ENCODE assay signal across 8 cellular contexts in the genomic region with DNA sequence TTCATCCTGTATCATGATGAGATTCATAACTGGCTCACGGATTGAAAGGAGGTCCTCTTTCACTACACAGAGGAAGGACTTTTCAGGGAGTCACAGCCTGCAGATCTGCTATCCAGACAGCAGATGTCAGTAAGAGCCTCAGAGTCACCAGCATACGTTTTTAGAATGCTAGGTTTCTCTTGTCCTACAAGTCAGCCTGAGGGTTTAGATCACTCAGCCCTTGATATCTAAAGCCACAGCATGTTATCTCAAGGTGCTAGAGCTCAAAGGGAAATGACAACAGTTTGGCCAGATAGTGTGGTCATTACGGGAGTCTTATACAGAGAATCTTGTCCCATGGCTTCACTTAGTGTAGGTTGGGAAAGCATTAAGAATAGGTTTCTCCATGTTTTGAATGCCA. TPM values are rescaled to one million over a fixed set of nuclear protein-coding genes. Genes with fewer than 3 reads are reported as not detected.
DNase-seq lines count a peak whose midpoint lies in the region; ATAC-seq and TF ChIP-seq lines count a peak whose summit lies in the region.

No MANE protein-coding gene starts in this region.

- no peaks in the 10 kb centered on the region for H3K4me1 Mint-ChIP-seq in activated naive CD8-positive, alpha-beta T cell treated with anti-CD3 and anti-CD28 coated beads, Interleukin-2, amount 50 U/mL, for 24 hours
- H3K4me1 Mint-ChIP-seq in activated naive CD8-positive, alpha-beta T cell treated with anti-CD3 and anti-CD28 coated beads for 36 hours = peaks cover 8% of the 10 kb centered on the region
- H3K4me1 Mint-ChIP-seq in WTC11 = peaks cover 3% of the 10 kb centered on the region; the same call in 1 of the 2 replicates

- no peak overlapping the region for H3K27ac Mint-ChIP-seq in activated naive CD8-positive, alpha-beta T cell treated with anti-CD3 and anti-CD28 coated beads, Interleukin-2, amount 50 U/mL, for 24 hours
- no peak overlapping the region for H3K27ac Mint-ChIP-seq in activated naive CD8-positive, alpha-beta T cell treated with anti-CD3 and anti-CD28 coated beads for 36 hours
- H3K27ac Mint-ChIP-seq in WTC11 = no peak overlapping the region

- H3K36me3 Mint-ChIP-seq in activated naive CD8-positive, alpha-beta T cell treated with anti-CD3 and anti-CD28 coated beads, Interleukin-2, amount 50 U/mL, for 24 hours (ENCODE audit: low read depth) = no peaks in the 10 kb centered on the region
- no peaks in the 10 kb centered on the region for H3K36me3 Mint-ChIP-seq in activated naive CD8-positive, alpha-beta T cell treated with anti-CD3 and anti-CD28 coated beads for 36 hours
- H3K36me3 Mint-ChIP-seq in WTC11 = no peaks in the 10 kb centered on the region

- no peaks in the 10 kb centered on the region for H3K9me3 Mint-ChIP-seq in activated naive CD8-positive, alpha-beta T cell treated with anti-CD3 and anti-CD28 coated beads, Interleukin-2, amount 50 U/mL, for 24 hours
- no peaks in the 10 kb centered on the region for H3K9me3 Mint-ChIP-seq in activated naive CD8-positive, alpha-beta T cell treated with anti-CD3 and anti-CD28 coated beads for 36 hours
- H3K9me3 Mint-ChIP-seq in WTC11 = no peaks in the 10 kb centered on the region

- POLR2A ChIA-PET in WTC11 (lab: Charles Lee) = no interaction called here

- peaks cover 14% of the 10 kb centered on the region for H3K27me3 Mint-ChIP-seq in activated naive CD8-positive, alpha-beta T cell treated with anti-CD3 and anti-CD28 coated beads, Interleukin-2, amount 50 U/mL, for 24 hours
- peaks cover 31% of the 10 kb centered on the region for H3K27me3 Mint-ChIP-seq in activated naive CD8-positive, alpha-beta T cell treated with anti-CD3 and anti-CD28 coated beads for 36 hours
- H3K27me3 Mint-ChIP-seq in WTC11 (ENCODE audit: low read depth) = peaks cover 24% of the 10 kb centered on the region

- H3K4me3 Mint-ChIP-seq in activated naive CD8-positive, alpha-beta T cell treated with anti-CD3 and anti-CD28 coated beads, Interleukin-2, amount 50 U/mL, for 24 hours = no peak overlapping the region
- H3K4me3 Mint-ChIP-seq in activated naive CD8-positive, alpha-beta T cell treated with anti-CD3 and anti-CD28 coated beads for 36 hours = no peak overlapping the region
- H3K4me3 Mint-ChIP-seq in WTC11 = no peak overlapping the region

- no peak for DNase-seq in activated naive CD8-positive, alpha-beta T cell treated with anti-CD3 and anti-CD28 coated beads, Interleukin-2, amount 50 U/mL, for 24 hours
- no peak for DNase-seq in activated naive CD8-positive, alpha-beta T cell treated with anti-CD3 and anti-CD28 coated beads for 36 hours
- DNase-seq in WTC11 (ENCODE audit: low spot score) (no peak), left lobe of liver (ENCODE audit: low spot score) (no peak), GOT3 (lab: John Stamatoyannopoulos, UW) (no peak)
- no peak for DNase-seq in stimulated activated CD4-positive, alpha-beta T cell treated with anti-CD3 and anti-CD28 coated beads, Interleukin-4, amount 100 ng/mL, for 1 hour

- ATAC-seq in activated naive CD8-positive, alpha-beta T cell treated with anti-CD3 and anti-CD28 coated beads, Interleukin-2, amount 50 U/mL, for 24 hours = peak; percentile 46
- ATAC-seq in WTC11 = peak; percentile 89
- peak; percentile 89 for ATAC-seq in left lobe of liver
- ATAC-seq in GM19397 (IDR thresholded peaks at IDR 0.05; ENCODE audit: unreplicated experiment) = no peak

- CTCF ChIA-PET in WTC11 (lab: Charles Lee) = interaction anchor here (1.2 to 1.5 kb wide), 2 partner anchors 18 to 50 kb away, joined by 3 to 5 read pairs; no protein-coding TSS in a partner anchor

- TF ChIP-seq CTCF in LNCAP (IDR thresholded peaks at IDR 0.05) (peak; percentile 51), WTC11 (IDR thresholded peaks at IDR 0.05) (no peak)

TF ChIP-seq in WTC11, 78 proteins besides CTCF, POLR2A, EP300 and RAD21 (continues in another document):
- TF ChIP-seq JAZF1 (CRISPR knock-in tag; IDR thresholded peaks at IDR 0.05) = no peak
- no peak for TF ChIP-seq GTF2I (CRISPR knock-in tag; conservative IDR thresholded peaks at IDR 0.05)
- TF ChIP-seq, protein P1, sequence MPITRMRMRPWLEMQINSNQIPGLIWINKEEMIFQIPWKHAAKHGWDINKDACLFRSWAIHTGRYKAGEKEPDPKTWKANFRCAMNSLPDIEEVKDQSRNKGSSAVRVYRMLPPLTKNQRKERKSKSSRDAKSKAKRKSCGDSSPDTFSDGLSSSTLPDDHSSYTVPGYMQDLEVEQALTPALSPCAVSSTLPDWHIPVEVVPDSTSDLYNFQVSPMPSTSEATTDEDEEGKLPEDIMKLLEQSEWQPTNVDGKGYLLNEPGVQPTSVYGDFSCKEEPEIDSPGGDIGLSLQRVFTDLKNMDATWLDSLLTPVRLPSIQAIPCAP (CRISPR knock-in tag; IDR thresholded peaks at IDR 0.05) = no peak
- TF ChIP-seq, protein P2, sequence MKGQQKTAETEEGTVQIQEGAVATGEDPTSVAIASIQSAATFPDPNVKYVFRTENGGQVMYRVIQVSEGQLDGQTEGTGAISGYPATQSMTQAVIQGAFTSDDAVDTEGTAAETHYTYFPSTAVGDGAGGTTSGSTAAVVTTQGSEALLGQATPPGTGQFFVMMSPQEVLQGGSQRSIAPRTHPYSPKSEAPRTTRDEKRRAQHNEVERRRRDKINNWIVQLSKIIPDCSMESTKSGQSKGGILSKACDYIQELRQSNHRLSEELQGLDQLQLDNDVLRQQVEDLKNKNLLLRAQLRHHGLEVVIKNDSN (CRISPR knock-in tag; IDR thresholded peaks at IDR 0.05) = no peak
- no peak for TF ChIP-seq MXD4 (CRISPR knock-in tag; IDR thresholded peaks at IDR 0.05; ENCODE audit: borderline replicate concordance)
- TF ChIP-seq ZNF317 (CRISPR knock-in tag; IDR thresholded peaks at IDR 0.05; ENCODE audit: borderline replicate concordance, low read depth) = no peak
- TF ChIP-seq, protein P3, sequence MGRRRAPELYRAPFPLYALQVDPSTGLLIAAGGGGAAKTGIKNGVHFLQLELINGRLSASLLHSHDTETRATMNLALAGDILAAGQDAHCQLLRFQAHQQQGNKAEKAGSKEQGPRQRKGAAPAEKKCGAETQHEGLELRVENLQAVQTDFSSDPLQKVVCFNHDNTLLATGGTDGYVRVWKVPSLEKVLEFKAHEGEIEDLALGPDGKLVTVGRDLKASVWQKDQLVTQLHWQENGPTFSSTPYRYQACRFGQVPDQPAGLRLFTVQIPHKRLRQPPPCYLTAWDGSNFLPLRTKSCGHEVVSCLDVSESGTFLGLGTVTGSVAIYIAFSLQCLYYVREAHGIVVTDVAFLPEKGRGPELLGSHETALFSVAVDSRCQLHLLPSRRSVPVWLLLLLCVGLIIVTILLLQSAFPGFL (CRISPR knock-in tag; IDR thresholded peaks at IDR 0.05; ENCODE audit: borderline replicate concordance) = no peak
- TF ChIP-seq, protein P4, sequence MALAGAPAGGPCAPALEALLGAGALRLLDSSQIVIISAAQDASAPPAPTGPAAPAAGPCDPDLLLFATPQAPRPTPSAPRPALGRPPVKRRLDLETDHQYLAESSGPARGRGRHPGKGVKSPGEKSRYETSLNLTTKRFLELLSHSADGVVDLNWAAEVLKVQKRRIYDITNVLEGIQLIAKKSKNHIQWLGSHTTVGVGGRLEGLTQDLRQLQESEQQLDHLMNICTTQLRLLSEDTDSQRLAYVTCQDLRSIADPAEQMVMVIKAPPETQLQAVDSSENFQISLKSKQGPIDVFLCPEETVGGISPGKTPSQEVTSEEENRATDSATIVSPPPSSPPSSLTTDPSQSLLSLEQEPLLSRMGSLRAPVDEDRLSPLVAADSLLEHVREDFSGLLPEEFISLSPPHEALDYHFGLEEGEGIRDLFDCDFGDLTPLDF (CRISPR knock-in tag; IDR thresholded peaks at IDR 0.05) = no peak
- TF ChIP-seq MYBL2 (CRISPR knock-in tag; IDR thresholded peaks at IDR 0.05) = no peak
- TF ChIP-seq CREM (CRISPR knock-in tag; IDR thresholded peaks at IDR 0.05) = no peak
- TF ChIP-seq, protein P5, sequence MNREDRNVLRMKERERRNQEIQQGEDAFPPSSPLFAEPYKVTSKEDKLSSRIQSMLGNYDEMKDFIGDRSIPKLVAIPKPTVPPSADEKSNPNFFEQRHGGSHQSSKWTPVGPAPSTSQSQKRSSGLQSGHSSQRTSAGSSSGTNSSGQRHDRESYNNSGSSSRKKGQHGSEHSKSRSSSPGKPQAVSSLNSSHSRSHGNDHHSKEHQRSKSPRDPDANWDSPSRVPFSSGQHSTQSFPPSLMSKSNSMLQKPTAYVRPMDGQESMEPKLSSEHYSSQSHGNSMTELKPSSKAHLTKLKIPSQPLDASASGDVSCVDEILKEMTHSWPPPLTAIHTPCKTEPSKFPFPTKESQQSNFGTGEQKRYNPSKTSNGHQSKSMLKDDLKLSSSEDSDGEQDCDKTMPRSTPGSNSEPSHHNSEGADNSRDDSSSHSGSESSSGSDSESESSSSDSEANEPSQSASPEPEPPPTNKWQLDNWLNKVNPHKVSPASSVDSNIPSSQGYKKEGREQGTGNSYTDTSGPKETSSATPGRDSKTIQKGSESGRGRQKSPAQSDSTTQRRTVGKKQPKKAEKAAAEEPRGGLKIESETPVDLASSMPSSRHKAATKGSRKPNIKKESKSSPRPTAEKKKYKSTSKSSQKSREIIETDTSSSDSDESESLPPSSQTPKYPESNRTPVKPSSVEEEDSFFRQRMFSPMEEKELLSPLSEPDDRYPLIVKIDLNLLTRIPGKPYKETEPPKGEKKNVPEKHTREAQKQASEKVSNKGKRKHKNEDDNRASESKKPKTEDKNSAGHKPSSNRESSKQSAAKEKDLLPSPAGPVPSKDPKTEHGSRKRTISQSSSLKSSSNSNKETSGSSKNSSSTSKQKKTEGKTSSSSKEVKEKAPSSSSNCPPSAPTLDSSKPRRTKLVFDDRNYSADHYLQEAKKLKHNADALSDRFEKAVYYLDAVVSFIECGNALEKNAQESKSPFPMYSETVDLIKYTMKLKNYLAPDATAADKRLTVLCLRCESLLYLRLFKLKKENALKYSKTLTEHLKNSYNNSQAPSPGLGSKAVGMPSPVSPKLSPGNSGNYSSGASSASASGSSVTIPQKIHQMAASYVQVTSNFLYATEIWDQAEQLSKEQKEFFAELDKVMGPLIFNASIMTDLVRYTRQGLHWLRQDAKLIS (CRISPR knock-in tag; IDR thresholded peaks at IDR 0.05; ENCODE audit: borderline replicate concordance) = no peak
- no peak for TF ChIP-seq SOX15 (CRISPR knock-in tag; IDR thresholded peaks at IDR 0.05)
- TF ChIP-seq RORB (CRISPR knock-in tag; IDR thresholded peaks at IDR 0.05) = no peak

RNA-seq across cellular contexts. Expression of a gene that starts 30.9 kb away (rescaled TPM):
- total RNA-seq in activated naive CD8-positive, alpha-beta T cell treated with anti-CD3 and anti-CD28 coated beads for 36 hours = not detected
- total RNA-seq in WTC11 (2021) (0.07 TPM in 1 of 3 replicates, not detected in the others), left lobe of liver (not detected)
